16 cellular contexts compared by ENCODE assay signal in genomic region chr18:57057890-57058289, GRCh38.
DNase-seq lines count a peak whose midpoint lies in the region; ATAC-seq and TF ChIP-seq lines count a peak whose summit lies in the region.
"Had no signal": no experiment of that assay in that cellular context is flagged by ENCODE, and none has a peak within 500 bp of the region (broad histone marks: within the 10 kb centered on the region; RNA-seq: fewer than 3 reads in every experiment).

No MANE protein-coding gene starts in this region.

- H3K9me3 ChIP-seq in sigmoid colon = no peaks in the 10 kb centered on the region
- H3K9me3 ChIP-seq in CD4-positive, alpha-beta memory T cell (ENCODE audit: control insufficient read depth in 1 of 2, low read length in 2 of 2) = no peaks in the 10 kb centered on the region

- peaks cover 65 to 81% of the 10 kb centered on the region in 2 donors for H3K27me3 Mint-ChIP-seq in stimulated activated naive B cell treated with anti-CD40 and anti-IgM and Interleukin-4, amounts not matched to agents 10 μg/mL and 1 μg/mL and 100 μg/mL, for 72 hours
- peaks cover 5 to 12% of the 10 kb centered on the region in 2 donors for H3K27me3 Mint-ChIP-seq in CD4-positive, alpha-beta memory T cell

- POLR2A ChIA-PET in CD4-positive, alpha-beta memory T cell (lab: Charles Lee; ENCODE audit: partially characterized antibody) = no interaction called here

- H3K4me3 ChIP-seq in sigmoid colon = no peak overlapping the region
- H3K4me3 ChIP-seq in CD4-positive, alpha-beta memory T cell (ENCODE audit: low read length in 2 of 2) = no peak overlapping the region

- H3K4me1 ChIP-seq in sigmoid colon = no peaks in the 10 kb centered on the region
- no peaks in the 10 kb centered on the region for H3K4me1 ChIP-seq in CD4-positive, alpha-beta memory T cell (ENCODE audit: insufficient read depth, low read length)

- no peak for TF ChIP-seq POLR2A in sigmoid colon (IDR thresholded peaks at IDR 0.05)

- H3K27me3 ChIP-seq in sigmoid colon = peaks cover 0 to 6% (median 0%) of the 10 kb centered on the region in 3 donors
- H3K27me3 ChIP-seq in CD4-positive, alpha-beta memory T cell (ENCODE audit: insufficient read depth, low read length) = no peaks in the 10 kb centered on the region

- DNase-seq in activated naive CD4-positive, alpha-beta T cell treated with anti-CD3 and anti-CD28 coated beads, Interleukin-2, amount 50 U/mL, for 72 hours (ENCODE audit: low spot score in 2 of 2) = no peak
- DNase-seq in activated naive CD4-positive, alpha-beta T cell treated with Interleukin-2 at 50 U/mL for 16 hours = no peak
- peak; percentile 63 for DNase-seq in stimulated activated naive B cell treated with anti-CD40 and anti-IgM and Interleukin-4, amounts not matched to agents 10 μg/mL and 1 μg/mL and 100 μg/mL, for 72 hours
- DNase-seq in sigmoid colon = no peak
- no peak for DNase-seq in nucleus accumbens (lab: John Stamatoyannopoulos, UW)
- no peak for DNase-seq in CD4-positive, alpha-beta memory T cell
- DNase-seq: DMS79 treated with DMSO at 0.1 percent for 48 hours; IMR-90; NCI-H1436 treated with DMSO at 0.1 percent for 48 hours; NCI-H748 treated with DMSO at 0.1 percent for 48 hours; retina; SHP77; stimulated activated CD4-positive, alpha-beta T cell treated with anti-CD3 and anti-CD28 coated beads, Interleukin-4, amount 100 ng/mL, for 24 hours had no signal

- no peak for TF ChIP-seq EP300 in sigmoid colon (IDR thresholded peaks at IDR 0.05)

- WGBS in sigmoid colon, 2 donors = 74 to 93% methylated on average over 6 of the region's 6 CpGs

- peak; percentile 90 to 95 for ATAC-seq in activated naive CD4-positive, alpha-beta T cell treated with anti-CD3 and anti-CD28 coated beads, Interleukin-2, amount 50 U/mL, for 72 hours
- ATAC-seq in GM21576 (IDR thresholded peaks at IDR 0.05; ENCODE audit: unreplicated experiment) = peak; percentile 85
- ATAC-seq in HG03103 (IDR thresholded peaks at IDR 0.05; ENCODE audit: low read depth, unreplicated experiment) = peak; percentile 76
- ATAC-seq in stimulated activated naive B cell treated with anti-CD40 and anti-IgM and Interleukin-4, amounts not matched to agents 10 μg/mL and 1 μg/mL and 100 μg/mL, for 72 hours (replicated peaks) = peak; percentile 94 to 97

- CTCF ChIA-PET in CD4-positive, alpha-beta memory T cell (lab: Charles Lee; ENCODE audit: partially characterized antibody) = no interaction called here

- TF ChIP-seq CTCF in sigmoid colon (IDR thresholded peaks at IDR 0.05) = no peak

- H3K36me3 ChIP-seq in sigmoid colon = no peaks in the 10 kb centered on the region
- H3K36me3 ChIP-seq in CD4-positive, alpha-beta memory T cell (ENCODE audit: insufficient read depth, low read length) = no peaks in the 10 kb centered on the region

- peaks cover 11 to 12% of the 10 kb centered on the region in 2 donors for H3K4me1 Mint-ChIP-seq in stimulated activated naive B cell treated with anti-CD40 and anti-IgM and Interleukin-4, amounts not matched to agents 10 μg/mL and 1 μg/mL and 100 μg/mL, for 72 hours
- H3K4me1 Mint-ChIP-seq in CD4-positive, alpha-beta memory T cell = no peaks in the 10 kb centered on the region

- H3K36me3 Mint-ChIP-seq in activated naive CD4-positive, alpha-beta T cell treated with anti-CD3 and anti-CD28 coated beads, Interleukin-2, amount 50 U/mL, for 72 hours = no peaks in the 10 kb centered on the region
- peaks cover 0 to 4% of the 10 kb centered on the region in 2 donors for H3K36me3 Mint-ChIP-seq in stimulated activated naive B cell treated with anti-CD40 and anti-IgM and Interleukin-4, amounts not matched to agents 10 μg/mL and 1 μg/mL and 100 μg/mL, for 72 hours
- H3K36me3 Mint-ChIP-seq in CD4-positive, alpha-beta memory T cell = no peaks in the 10 kb centered on the region
- H3K36me3 Mint-ChIP-seq: brain had no signal

- peaks cover 3 to 8% of the 10 kb centered on the region in 2 donors for H3K9me3 Mint-ChIP-seq in activated naive CD4-positive, alpha-beta T cell treated with anti-CD3 and anti-CD28 coated beads, Interleukin-2, amount 50 U/mL, for 72 hours
- peaks cover 3 to 9% of the 10 kb centered on the region in 2 donors for H3K9me3 Mint-ChIP-seq in stimulated activated naive B cell treated with anti-CD40 and anti-IgM and Interleukin-4, amounts not matched to agents 10 μg/mL and 1 μg/mL and 100 μg/mL, for 72 hours
- peaks cover 0 to 7% (median 3%) of the 10 kb centered on the region in 8 donors for H3K9me3 Mint-ChIP-seq in CD4-positive, alpha-beta memory T cell

- H3K27ac ChIP-seq in sigmoid colon = no peak overlapping the region
- no peak overlapping the region for H3K27ac ChIP-seq in CD4-positive, alpha-beta memory T cell (ENCODE audit: low read depth, low read length)

- intact Hi-C loops in sigmoid colon (cut with DNase I) = no loop called here
- intact Hi-C loops in CD4-positive, alpha-beta memory T cell (cut with micrococcal nuclease) = no loop called here

- no peak overlapping the region for H3K27ac Mint-ChIP-seq in activated naive CD4-positive, alpha-beta T cell treated with anti-CD3 and anti-CD28 coated beads, Interleukin-2, amount 50 U/mL, for 72 hours
- H3K27ac Mint-ChIP-seq in stimulated activated naive B cell treated with anti-CD40 and anti-IgM and Interleukin-4, amounts not matched to agents 10 μg/mL and 1 μg/mL and 100 μg/mL, for 72 hours = peak overlapping the region; percentile 91
- no peak overlapping the region for H3K27ac Mint-ChIP-seq in CD4-positive, alpha-beta memory T cell
- H3K27ac Mint-ChIP-seq: brain had no signal

- no peak overlapping the region for H3K4me3 Mint-ChIP-seq in stimulated activated naive B cell treated with anti-CD40 and anti-IgM and Interleukin-4, amounts not matched to agents 10 μg/mL and 1 μg/mL and 100 μg/mL, for 72 hours
- no peak overlapping the region for H3K4me3 Mint-ChIP-seq in CD4-positive, alpha-beta memory T cell
- H3K4me3 Mint-ChIP-seq: brain had no signal
